In the genomic region with DNA sequence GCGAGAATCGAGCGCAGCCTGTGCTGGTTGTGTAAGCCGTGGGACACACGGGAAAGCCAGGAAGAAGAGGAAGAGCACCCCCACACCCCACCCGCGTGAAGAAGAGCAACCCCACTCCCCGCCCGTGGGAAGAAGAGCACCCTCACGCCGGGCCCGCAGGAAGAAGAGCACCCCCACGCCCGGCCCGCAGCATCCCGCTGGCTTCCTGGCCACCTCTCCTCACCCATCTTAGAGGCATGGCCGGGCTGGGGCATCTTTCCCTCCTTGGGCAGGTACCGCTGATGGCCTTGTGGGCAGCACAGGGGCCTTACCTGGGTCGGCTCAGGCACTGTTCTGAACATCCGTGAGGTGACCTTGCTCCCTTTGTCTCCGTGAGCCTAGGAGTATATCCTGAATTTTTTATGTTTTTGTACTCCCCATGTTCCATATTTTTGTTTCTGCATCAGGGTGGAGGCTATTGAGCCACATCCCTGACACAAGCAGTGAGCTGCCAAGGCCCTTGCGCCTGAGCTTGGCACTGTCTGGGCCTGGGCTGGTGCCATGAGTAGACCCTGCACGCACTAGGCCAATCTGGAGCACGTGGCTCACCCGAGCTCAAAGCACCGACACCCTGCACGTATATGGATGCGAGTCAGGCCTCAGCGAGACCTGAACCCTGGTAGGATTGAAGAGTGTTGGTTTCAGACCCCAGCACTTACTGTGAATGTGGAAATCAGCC, we compare ENCODE assay signal across 18 cellular contexts.
"Had no signal": no experiment of that assay in that cellular context is flagged by ENCODE, and none has a peak within 500 bp of the region (broad histone marks: within the 10 kb centered on the region; RNA-seq: fewer than 3 reads in every experiment).

No MANE protein-coding gene starts in this region.

- H3K4me1 Mint-ChIP-seq: mesothelial cell of epicardium, nephron had no signal

- H3K9me3 ChIP-seq: adrenal gland, testis had no signal

- H3K4me3 Mint-ChIP-seq: activated B cell treated with CpG ODN at 0.5 μM for 24 hours; activated CD4-positive, alpha-beta T cell treated with anti-CD3 and anti-CD28 coated beads, Interleukin-2, amount 10 ng/mL, durations not matched to agents 24 days and 14 days; activated T-helper 1 cell treated with anti-CD3 and anti-CD28 coated beads, Interleukin-12 subunit alpha, Interleukin-12 subunit beta, Interleukin-2, Interleukin-4 antibody, amounts not matched to agents 30 ng/mL and 10 ng/mL and 1 ng/mL, durations not matched to agents 14 hours and 24 hours and 36 hours; mesothelial cell of epicardium; nephron; stimulated activated effector memory CD8-positive, alpha-beta T cell treated with anti-CD3 and anti-CD28 coated beads, Interleukin-12 subunit alpha, Interleukin-12 subunit beta, amount 100 ng/mL, for 72 hours; type B pancreatic cell had no signal

- H3K27ac Mint-ChIP-seq: activated B cell treated with CpG ODN at 0.5 μM for 24 hours; activated CD4-positive, alpha-beta T cell treated with anti-CD3 and anti-CD28 coated beads, Interleukin-2, amount 10 ng/mL, durations not matched to agents 24 days and 14 days; activated T-helper 1 cell treated with anti-CD3 and anti-CD28 coated beads, Interleukin-12 subunit alpha, Interleukin-12 subunit beta, Interleukin-2, Interleukin-4 antibody, amounts not matched to agents 30 ng/mL and 10 ng/mL and 1 ng/mL, durations not matched to agents 14 hours and 24 hours and 36 hours; mesothelial cell of epicardium; nephron; progenitor cell of endocrine pancreas; stimulated activated effector memory CD8-positive, alpha-beta T cell treated with anti-CD3 and anti-CD28 coated beads, Interleukin-12 subunit alpha, Interleukin-12 subunit beta, amount 100 ng/mL, for 72 hours; type B pancreatic cell had no signal

- DNase-seq: activated B cell treated with CpG ODN at 0.5 μM for 24 hours; activated CD4-positive, alpha-beta T cell treated with anti-CD3 and anti-CD28 coated beads, Interleukin-2, amount 10 ng/mL, durations not matched to agents 24 days and 14 days; activated gamma-delta T cell treated with Interleukin-2 at 50 U/mL for 16 hours; activated T-cell treated with anti-CD3 and anti-CD28 coated beads for 4 hours; dermis blood vessel endothelial cell; effector memory CD4-positive, alpha-beta T cell; nucleus accumbens; stimulated activated CD4-positive, alpha-beta T cell treated with anti-CD3 and anti-CD28 coated beads, Interleukin-4, amount 100 ng/mL, for 24 hours; testis had no signal

- H3K4me3 ChIP-seq: adrenal gland, skin epidermis, testis had no signal

- H3K4me1 ChIP-seq: adrenal gland, testis had no signal

- H3K27me3 Mint-ChIP-seq: activated B cell treated with CpG ODN at 0.5 μM for 24 hours; activated CD4-positive, alpha-beta T cell treated with anti-CD3 and anti-CD28 coated beads, Interleukin-2, amount 10 ng/mL, durations not matched to agents 24 days and 14 days; progenitor cell of endocrine pancreas; type B pancreatic cell had no signal

- H3K27me3 ChIP-seq: adrenal gland, testis had no signal

- H3K27ac ChIP-seq: adrenal gland, skin epidermis, testis had no signal

- H3K9me3 Mint-ChIP-seq: activated B cell treated with CpG ODN at 0.5 μM for 24 hours; activated CD4-positive, alpha-beta T cell treated with anti-CD3 and anti-CD28 coated beads, Interleukin-2, amount 10 ng/mL, durations not matched to agents 24 days and 14 days; activated naive CD4-positive, alpha-beta T cell treated with anti-CD3 and anti-CD28 coated beads, Interleukin-2, amount 50 U/mL, for 72 hours; activated T-helper 1 cell treated with anti-CD3 and anti-CD28 coated beads, Interleukin-12 subunit alpha, Interleukin-12 subunit beta, Interleukin-2, Interleukin-4 antibody, amounts not matched to agents 30 ng/mL and 10 ng/mL and 1 ng/mL, durations not matched to agents 14 hours and 24 hours and 36 hours; mesothelial cell of epicardium; nephron; stimulated activated effector memory CD8-positive, alpha-beta T cell treated with anti-CD3 and anti-CD28 coated beads, Interleukin-12 subunit alpha, Interleukin-12 subunit beta, amount 100 ng/mL, for 72 hours; type B pancreatic cell had no signal

- H3K36me3 Mint-ChIP-seq: type B pancreatic cell had no signal

- ATAC-seq: activated naive CD4-positive, alpha-beta T cell treated with anti-CD3 and anti-CD28 coated beads, Interleukin-2, amount 50 U/mL, for 72 hours; stimulated activated effector memory CD8-positive, alpha-beta T cell treated with anti-CD3 and anti-CD28 coated beads, Interleukin-12 subunit alpha, Interleukin-12 subunit beta, amount 100 ng/mL, for 72 hours had no signal
